ENCODE assay signal across 23 cellular contexts in the genomic region with DNA sequence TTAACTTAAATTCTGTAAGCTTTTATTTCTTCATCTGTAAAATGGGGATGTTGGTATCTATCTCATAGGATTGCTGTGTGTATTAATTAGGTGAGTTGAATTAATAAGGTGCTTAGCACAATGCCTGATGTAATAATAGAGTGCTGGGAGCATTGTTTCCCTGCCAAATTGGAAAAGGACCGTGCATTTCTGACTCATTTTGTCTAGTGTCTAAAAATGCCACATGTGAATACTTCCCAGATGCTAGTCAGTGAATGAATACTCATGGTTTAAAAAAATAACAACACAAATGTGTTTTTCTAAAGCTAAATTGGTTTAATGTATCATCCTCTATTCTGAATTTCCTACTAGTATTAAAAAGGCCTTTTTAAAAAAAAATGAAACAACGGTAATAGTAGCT.
"Had no signal": no experiment of that assay in that cellular context is flagged by ENCODE, and none has a peak within 500 bp of the region (broad histone marks: within the 10 kb centered on the region; RNA-seq: fewer than 3 reads in every experiment).

No MANE protein-coding gene starts in this region.

- H3K27ac ChIP-seq: body of pancreas, colonic mucosa, esophagus muscularis mucosa, foreskin keratinocyte, tibial nerve, vagina had no signal

- DNase-seq: activated CD4-positive, alpha-beta T cell treated with anti-CD3 and anti-CD28 coated beads for 48 hours; activated CD8-positive, alpha-beta T cell treated with anti-CD3 and anti-CD28 coated beads for 36 hours; activated effector memory CD4-positive, alpha-beta T cell treated with Interleukin-2 at 50 U/mL for 16 hours; activated naive CD4-positive, alpha-beta T cell treated with anti-CD3 and anti-CD28 coated beads, Interleukin-2, amount 50 U/mL, for 16 hours; activated T-cell treated with anti-CD3 and anti-CD28 coated beads, Interleukin-2, amount 50 U/mL, for 4 hours; body of pancreas; central memory CD4-positive, alpha-beta T cell; colonic mucosa; foreskin keratinocyte; glutamatergic neuron; kidney glomerular epithelial cell; left ventricle myocardium superior; mesenchymal stem cell; posterior cingulate gyrus; stimulated activated CD4-positive, alpha-beta T cell treated with anti-CD3 and anti-CD28 coated beads, Interleukin-4, amount 100 ng/mL, for 1 hour; stimulated activated naive CD4-positive, alpha-beta T cell; substantia nigra had no signal

- ATAC-seq: activated CD8-positive, alpha-beta T cell treated with anti-CD3 and anti-CD28 coated beads for 36 hours; activated T-cell treated with anti-CD3 and anti-CD28 coated beads, Interleukin-2, amount 50 U/mL, for 4 hours; body of pancreas; foreskin keratinocyte; left ventricle myocardium superior; natural killer cell treated with Interleukin-12 subunit alpha and Interleukin-12 subunit beta and Interleukin-15 and Interleukin-18, amount 100 ng/mL, for 72 hours; WTC11 had no signal

- H3K27me3 ChIP-seq: body of pancreas, colonic mucosa, esophagus muscularis mucosa, foreskin keratinocyte, tibial nerve, vagina had no signal

- H3K4me3 ChIP-seq: body of pancreas, colonic mucosa, esophagus muscularis mucosa, tibial nerve, vagina had no signal

- FAIRE-seq: TTC549 had no signal

- H3K36me3 ChIP-seq: colonic mucosa, esophagus muscularis mucosa, tibial nerve, vagina had no signal

- H3K9me3 ChIP-seq: body of pancreas, colonic mucosa, esophagus muscularis mucosa, tibial nerve, vagina had no signal

- H3K4me1 ChIP-seq: body of pancreas, colonic mucosa, esophagus muscularis mucosa, foreskin keratinocyte, tibial nerve, vagina had no signal
